8 cellular contexts compared by ENCODE assay signal in the genomic region with DNA sequence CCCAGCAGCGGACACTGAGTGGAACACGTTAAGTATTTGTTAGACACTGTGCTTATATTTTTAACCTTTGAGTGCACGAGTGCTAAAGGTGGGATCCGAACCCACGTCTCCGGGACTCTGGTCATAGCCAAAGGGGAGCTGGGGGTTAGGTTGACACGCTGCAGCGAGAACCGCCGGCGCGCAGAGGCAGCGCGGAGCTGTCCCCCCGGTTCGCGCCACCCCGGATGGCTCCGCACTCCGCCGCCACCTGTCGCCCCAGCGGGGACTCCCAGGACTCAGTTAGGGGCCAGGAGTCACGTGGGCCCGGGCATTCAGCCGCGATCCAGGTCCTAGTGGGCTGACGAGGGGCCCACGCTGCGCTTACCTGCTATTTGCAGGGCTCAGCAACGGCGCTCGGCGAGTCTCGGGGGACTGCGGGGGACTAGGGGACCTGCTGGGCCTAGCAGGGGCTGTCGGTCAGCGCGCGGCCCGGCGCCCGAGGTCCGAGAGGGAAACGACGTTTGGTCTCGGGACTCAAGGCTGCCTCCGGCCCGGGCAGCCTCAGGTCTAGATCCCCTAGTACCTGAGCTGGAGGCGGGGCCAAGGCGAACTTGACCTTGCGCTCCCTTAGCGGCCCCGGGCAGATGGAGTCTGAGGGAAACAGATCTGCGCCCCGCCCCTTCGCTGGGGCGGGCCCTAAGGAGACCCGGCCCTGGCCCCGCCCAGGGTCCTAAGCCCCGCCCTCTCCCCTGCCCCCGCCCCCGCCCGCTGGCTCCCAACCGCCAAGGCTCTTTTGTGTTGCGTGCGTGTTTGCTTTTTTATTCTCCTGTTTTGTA. TPM values are rescaled to one million over a fixed set of nuclear protein-coding genes. Genes with fewer than 3 reads are reported as not detected.
DNase-seq lines count a peak whose midpoint lies in the region; ATAC-seq, FAIRE-seq and TF ChIP-seq lines count a peak whose summit lies in the region.

Gene NMNAT3, minus strand, starts transcription at position 632 of the 815 bp plus-strand sequence. CDS start 50,248 bp downstream, outside the sequence.

- no peak for TF ChIP-seq CTCF in RWPE2 (IDR thresholded peaks at IDR 0.05; ENCODE audit: poor library complexity, severe bottlenecking)
- TF ChIP-seq CTCF in cardiac muscle cell (IDR thresholded peaks at IDR 0.05; ENCODE audit: low read depth, low read length), result no peak
- no peak for TF ChIP-seq CTCF in pancreas (IDR thresholded peaks at IDR 0.05)
- no peak for TF ChIP-seq CTCF in thoracic aorta (IDR thresholded peaks at IDR 0.05)

- ATAC-seq in GM21515 (IDR thresholded peaks at IDR 0.05; ENCODE audit: unreplicated experiment), result peak; percentile 99
- peak; percentile 98 for ATAC-seq in RWPE2 (ENCODE audit: low read depth)
- peak; percentile 98 to 99 for ATAC-seq in activated naive CD4-positive, alpha-beta T cell treated with anti-CD3 and anti-CD28 coated beads, Interleukin-2, amount 50 U/mL, for 72 hours
- peak; percentile 98 to 100 (median 99) for ATAC-seq in pancreas
- peak; percentile 75 for ATAC-seq in thoracic aorta (ENCODE audit: insufficient number of reproducible peaks, low FRiP score, low read depth)

- H3K4me3 ChIP-seq in RWPE2 (ENCODE audit: severe bottlenecking) (peak within 1 kb of the TSS; percentile 52), cardiac muscle cell (peak within 1 kb of the TSS; percentile 39), pancreas (peak within 1 kb of the TSS; percentile 51 to 81 (median 68)), thoracic aorta (peak within 1 kb of the TSS; percentile 95)

- H3K36me3 Mint-ChIP-seq in activated naive CD4-positive, alpha-beta T cell treated with anti-CD3 and anti-CD28 coated beads, Interleukin-2, amount 50 U/mL, for 72 hours, result no peaks in the 10 kb centered on the region

- DNase-seq in Caki2 (ENCODE audit: low read depth) (peak; percentile 87), HuH-7.5 (ENCODE audit: low spot score) (peak; percentile 29), RWPE2 (ENCODE audit: low spot score) (peak; percentile 90), cardiac muscle cell (ENCODE audit: low read depth in 1 of 2, low spot score in 1 of 2) (peak; percentile 67 to 91), pancreas (peak; percentile 80 to 97 (median 94)), thoracic aorta (ENCODE audit: low spot score) (peak; percentile 22)
- peak; percentile 83 to 86 for DNase-seq in activated naive CD4-positive, alpha-beta T cell treated with anti-CD3 and anti-CD28 coated beads, Interleukin-2, amount 50 U/mL, for 72 hours (ENCODE audit: low spot score in 2 of 2)

- no peaks in the 10 kb centered on the region for H3K9me3 Mint-ChIP-seq in activated naive CD4-positive, alpha-beta T cell treated with anti-CD3 and anti-CD28 coated beads, Interleukin-2, amount 50 U/mL, for 72 hours

- no peak for FAIRE-seq in pancreas (lab: Jason Lieb, UNC)

- intact Hi-C loops in pancreas (cut with DNase I), result no loop called here

- H3K36me3 ChIP-seq in RWPE2 (ENCODE audit: low read depth), result no peaks in the 10 kb centered on the region
- H3K36me3 ChIP-seq in cardiac muscle cell, result no peaks in the 10 kb centered on the region
- no peaks in the 10 kb centered on the region for H3K36me3 ChIP-seq in pancreas
- H3K36me3 ChIP-seq in thoracic aorta, result no peaks in the 10 kb centered on the region

- H3K27ac Mint-ChIP-seq in activated naive CD4-positive, alpha-beta T cell treated with anti-CD3 and anti-CD28 coated beads, Interleukin-2, amount 50 U/mL, for 72 hours, result peak within 1 kb of the TSS in 1 of 2 donors; percentile 33

- no peaks in the 10 kb centered on the region for H3K27me3 ChIP-seq in RWPE2 (ENCODE audit: insufficient read depth, poor library complexity, severe bottlenecking)
- peaks cover 31% of the 10 kb centered on the region for H3K27me3 ChIP-seq in cardiac muscle cell
- H3K27me3 ChIP-seq in pancreas, result no peaks in the 10 kb centered on the region
- no peaks in the 10 kb centered on the region for H3K27me3 ChIP-seq in thoracic aorta (replicated peaks; ENCODE audit: insufficient read depth)

- WGBS in pancreas, 2 donors, result 1% methylated on average over 66 to 67 of the region's 67 CpGs

- no peak within 1 kb of the TSS for H3K27ac ChIP-seq in RWPE2 (ENCODE audit: poor library complexity, severe bottlenecking)
- no peak within 1 kb of the TSS for H3K27ac ChIP-seq in cardiac muscle cell
- peak within 1 kb of the TSS; percentile 75 to 93 (median 82) for H3K27ac ChIP-seq in pancreas
- no peak within 1 kb of the TSS for H3K27ac ChIP-seq in thoracic aorta

- no peaks in the 10 kb centered on the region for H3K4me1 ChIP-seq in RWPE2 (ENCODE audit: insufficient read depth, poor library complexity, severe bottlenecking)
- no peaks in the 10 kb centered on the region for H3K4me1 ChIP-seq in cardiac muscle cell (ENCODE audit: low read depth)
- H3K4me1 ChIP-seq in pancreas, result no peaks in the 10 kb centered on the region
- peaks cover 5 to 11% of the 10 kb centered on the region in 2 donors for H3K4me1 ChIP-seq in thoracic aorta (ENCODE audit: control insufficient read depth in 1 of 2, low read depth in 2 of 2)

- in situ Hi-C loops in Caki2 (cut with HindIII; ENCODE audit: low pct_unique_long_range_greater_than_20kb, low sequenced_read_pairs), result no loop called here

- H3K9me3 ChIP-seq in RWPE2 (ENCODE audit: severe bottlenecking) (no peaks in the 10 kb centered on the region), cardiac muscle cell (ENCODE audit: low read depth) (no peaks in the 10 kb centered on the region), pancreas (no peaks in the 10 kb centered on the region), thoracic aorta (no peaks in the 10 kb centered on the region)

RNA-seq across cellular contexts. Expression of gene NMNAT3, which starts in this region (rescaled TPM):
- total RNA-seq in Caki2 (2014; rRNA removed; shearing (Covaris generic); ENCODE audit: low replicate concordance), result 25.5 and 73.6 TPM in 2 replicates
- 1 to 10 TPM; 2.7 to 7.3 TPM for total RNA-seq in activated naive CD4-positive, alpha-beta T cell treated with anti-CD3 and anti-CD28 coated beads, Interleukin-2, amount 50 U/mL, for 72 hours
- total RNA-seq in cardiac muscle cell (5.0 and 16.0 TPM in 2 replicates), pancreas (1 to 10 TPM; 4.5 to 8.7 (median 7.0) TPM), thoracic aorta (10 to 100 TPM in 1 of 2 donors, 1 to 10 TPM in 1; 3.0 to 14.1 TPM)
- polyA plus RNA-seq in cardiac muscle cell (6.3 and 11.4 TPM in 2 replicates), pancreas (10 to 100 TPM in 1 of 2 donors, 1 to 10 TPM in 1; 5.7 to 10.6 TPM)

Comparison
In these comparisons a context has a peak if more than half of its experiments do, and no peak if none do; other contexts are left out.
1. DNase-seq: peak in every context shown above with its lines; median percentile 94 in pancreas; 90 in RWPE2; 87 in Caki2; 84 in activated naive CD4-positive, alpha-beta T cell treated with anti-CD3 and anti-CD28 coated beads, Interleukin-2, amount 50 U/mL, for 72 hours; 79 in cardiac muscle cell; 29 in HuH-7.5; 22 in thoracic aorta.
2. H3K27ac ChIP-seq: peak in pancreas (4 of 4); none in RWPE2 (single experiment), cardiac muscle cell (single experiment) and thoracic aorta (0 of 2).
3. H3K4me3 ChIP-seq: peak in every context shown above with its lines; median percentile 95 in thoracic aorta; 68 in pancreas; 52 in RWPE2; 39 in cardiac muscle cell.
4. Peak in every context shown above with its lines, with median percentiles within 50 percentile points of each other: ATAC-seq.